Comparison of ENCODE assay signal across 1 cellular context in genomic region chr6:105401247-105402089, GRCh38.
TF ChIP-seq lines count a peak whose summit lies in the region.

No MANE protein-coding gene starts in this region.

TF ChIP-seq in H1, 55 proteins besides CTCF, POLR2A, EP300 and RAD21:
- TF ChIP-seq SIN3A (conservative IDR thresholded peaks at IDR 0.05 in 1 of 2, IDR thresholded peaks at IDR 0.05 in 1 of 2; ENCODE audit: low read depth in 1 of 2, low read length in 2 of 2) (no peak), SIX5 (IDR thresholded peaks at IDR 0.05; ENCODE audit: low read depth, low read length) (no peak), HDAC2 (IDR thresholded peaks at IDR 0.05; ENCODE audit: borderline replicate concordance in 1 of 2, low read depth in 2 of 2, low read length in 2 of 2) (no peak), SP4 (IDR thresholded peaks at IDR 0.05; ENCODE audit: low read length) (no peak), TAF1 (IDR thresholded peaks at IDR 0.05; ENCODE audit: low read depth, low read length) (no peak), CBX8 (IDR thresholded peaks at IDR 0.05; ENCODE audit: borderline replicate concordance, low read depth, low read length) (no peak), PHF8 (conservative IDR thresholded peaks at IDR 0.05; ENCODE audit: low read depth, low read length) (no peak), SAP30 (IDR thresholded peaks at IDR 0.05; ENCODE audit: insufficient read depth, insufficient replicate concordance, low read length) (no peak), CTBP2 (IDR thresholded peaks at IDR 0.05; ENCODE audit: borderline replicate concordance, insufficient read depth, insufficient read length, low read length) (no peak), YY1 (IDR thresholded peaks at IDR 0.05; ENCODE audit: low read depth, low read length) (no peak), KDM1A (IDR thresholded peaks at IDR 0.05; ENCODE audit: borderline replicate concordance, low read length) (no peak), JUN (IDR thresholded peaks at IDR 0.05; ENCODE audit: low read depth, low read length) (no peak), GABPA (IDR thresholded peaks at IDR 0.05; ENCODE audit: borderline replicate concordance, insufficient read depth, low read length) (no peak), FOSL1 (IDR thresholded peaks at IDR 0.05; ENCODE audit: insufficient read depth, low read depth, low read length) (no peak), NANOG (IDR thresholded peaks at IDR 0.05; ENCODE audit: insufficient read depth, low read depth, low read length, poor library complexity, severe bottlenecking) (no peak), KDM4A (IDR thresholded peaks at IDR 0.05; ENCODE audit: low read depth, low read length, severe bottlenecking) (no peak), CHD2 (IDR thresholded peaks at IDR 0.05; ENCODE audit: low read length) (no peak), NRF1 (IDR thresholded peaks at IDR 0.05; ENCODE audit: low read depth, low read length) (no peak), CBX5 (IDR thresholded peaks at IDR 0.05; ENCODE audit: low read depth, low read length) (no peak)
